ENCODE assay signal across 1 cellular context in genomic region chr15:50765202-50765967, GRCh38.
TF ChIP-seq lines count a peak whose summit lies in the region.

SPPL2A (minus strand) TSS chr15:50765706; CDS start chr15:50765533, 173 bp downstream.

TF ChIP-seq in K562, 482 proteins besides CTCF, POLR2A, EP300 and RAD21 (continued from another document):
- TF ChIP-seq CUX1 (CRISPR knock-in tag; IDR thresholded peaks at IDR 0.05) = no peak
- TF ChIP-seq ZBTB33 (CRISPR knock-in tag; IDR thresholded peaks at IDR 0.05) = no peak
- peak; percentile 88 for TF ChIP-seq HMGN3 (IDR thresholded peaks at IDR 0.05; ENCODE audit: borderline replicate concordance, extremely low read depth, insufficient read length, low read depth, low read length)
- TF ChIP-seq NRF1 (conservative IDR thresholded peaks at IDR 0.05 in 1 of 2, IDR thresholded peaks at IDR 0.05 in 1 of 2) = peak; percentile 75 to 76
- TF ChIP-seq KLF13 (tag; IDR thresholded peaks at IDR 0.05; ENCODE audit: borderline replicate concordance, low read depth) = 0 out of 2 replicates have a peak, but pooled peaks have one; percentile 69
- TF ChIP-seq ZNF431 (CRISPR knock-in tag; IDR thresholded peaks at IDR 0.05) = peak; percentile 25; the same call in 1 of the 2 replicates
- TF ChIP-seq EP400 (IDR thresholded peaks at IDR 0.05) = peak; percentile 80
- TF ChIP-seq NFE2L1 (tag; IDR thresholded peaks at IDR 0.05; ENCODE audit: borderline replicate concordance, low read depth) = no peak
- no peak for TF ChIP-seq ZBTB17 (CRISPR knock-in tag; IDR thresholded peaks at IDR 0.05)
- peak; percentile 77 for TF ChIP-seq FOSL1 (tag; conservative IDR thresholded peaks at IDR 0.05)
- TF ChIP-seq PRMT5 (CRISPR knock-in tag; IDR thresholded peaks at IDR 0.05) = no peak
- no peak for TF ChIP-seq ZFP91 (CRISPR knock-in tag; IDR thresholded peaks at IDR 0.05)
- TF ChIP-seq XRCC3 (IDR thresholded peaks at IDR 0.05) = no peak
